8 cellular contexts compared by ENCODE assay signal in the genomic region with DNA sequence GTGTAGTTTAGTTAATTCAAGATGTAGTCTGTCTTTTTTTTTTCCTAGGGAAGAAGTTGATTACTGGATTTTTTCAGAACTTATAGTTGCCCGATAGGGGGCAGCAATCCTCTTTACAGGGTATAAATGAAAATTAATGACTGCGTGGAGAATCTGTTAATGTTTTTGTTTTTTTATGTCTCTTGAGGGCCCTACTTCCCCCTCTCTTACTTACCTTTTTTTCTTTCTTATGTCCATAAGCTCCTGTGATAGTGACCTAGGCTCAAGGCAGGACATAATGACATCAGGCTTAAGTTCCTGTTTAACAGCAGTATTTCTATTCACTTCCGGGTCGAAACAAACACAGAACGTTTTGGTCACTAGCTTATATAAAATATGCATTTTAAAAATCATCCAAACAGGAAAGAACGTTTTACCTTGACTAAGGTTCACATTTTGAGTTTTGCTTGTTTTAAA. TPM values are rescaled to one million over a fixed set of nuclear protein-coding genes. Genes with fewer than 3 reads are reported as not detected.
A peak's percentile ranks its signal among the peaks of the same experiment; 100 is the strongest.
DNase-seq lines count a peak whose midpoint lies in the region; ATAC-seq, FAIRE-seq and TF ChIP-seq lines count a peak whose summit lies in the region.

No MANE protein-coding gene starts in this region.

- no peak for TF ChIP-seq POLR2A in heart left ventricle (IDR thresholded peaks at IDR 0.05)

- intact Hi-C loops in heart left ventricle (cut with DNase I) (loop anchor here in 4 of 10 donors (2.0 to 10.0 kb wide), 3 partner anchors 440 to 498 kb away; no protein-coding TSS in a partner anchor), Right ventricle myocardium inferior (cut with DNase I) (loop anchor here (5.0 kb wide), 1 partner anchor 493 kb away; no protein-coding TSS in a partner anchor), pancreas (cut with DNase I) (no loop called here)

- no peak for DNase-seq in heart left ventricle
- DNase-seq in Right ventricle myocardium inferior (ENCODE audit: missing footprints) = no peak
- peak; percentile 33 for DNase-seq in NCI-H1436 (lab: John Stamatoyannopoulos, UW)
- peak; percentile 8 to 12 for DNase-seq in activated CD4-positive, alpha-beta T cell treated with anti-CD3 and anti-CD28 coated beads, Interleukin-2, amount 50 U/mL, for 4 hours
- peak; percentile 69 for DNase-seq in fibroblast of mammary gland (ENCODE audit: low read depth)
- no peak for DNase-seq in pancreas
- DNase-seq in mesenteric fat pad (ENCODE audit: low spot score) = no peak

- H3K27ac ChIP-seq in heart left ventricle (peak overlapping the region in 2 of 12 donors; percentile 33 to 45), pancreas (peak overlapping the region in 1 of 4 donors; percentile 19)

- TF ChIP-seq CTCF in heart left ventricle (IDR thresholded peaks at IDR 0.05) = peak; percentile 60 to 78 (median 70)
- peak; percentile 71 for TF ChIP-seq CTCF in fibroblast of mammary gland (conservative IDR thresholded peaks at IDR 0.05; ENCODE audit: control insufficient read depth, insufficient read depth, low read depth, low read length)
- peak; percentile 31 to 70 (median 52) for TF ChIP-seq CTCF in pancreas (IDR thresholded peaks at IDR 0.05)

- H3K9me3 ChIP-seq in heart left ventricle = no peaks in the 10 kb centered on the region
- no peaks in the 10 kb centered on the region for H3K9me3 ChIP-seq in pancreas

- H3K4me3 ChIP-seq in heart left ventricle (peak overlapping the region in 5 of 12 donors; percentile 11 to 35 (median 14)), fibroblast of mammary gland (ENCODE audit: control insufficient read depth, low read depth, low read length) (no peak overlapping the region), pancreas (peak overlapping the region in 2 of 4 donors; percentile 20 to 24)

- peaks cover 0 to 82% (median 73%) of the 10 kb centered on the region in 9 donors for H3K36me3 ChIP-seq in heart left ventricle
- H3K36me3 ChIP-seq in pancreas = peaks cover 0 to 19% (median 18%) of the 10 kb centered on the region in 3 donors

- 32 to 36% (median 35%) methylated on average over 6 of the region's 6 CpGs for WGBS in heart left ventricle, 4 donors
- WGBS in pancreas, 2 donors = 14 to 25% methylated on average over 6 of the region's 6 CpGs

- no peaks in the 10 kb centered on the region for H3K27me3 ChIP-seq in heart left ventricle
- H3K27me3 ChIP-seq in pancreas = no peaks in the 10 kb centered on the region

- peak; percentile 66 for FAIRE-seq in pancreas (lab: Jason Lieb, UNC)

- H3K4me1 ChIP-seq in heart left ventricle (peaks cover 0 to 21% (median 10%) of the 10 kb centered on the region in 12 donors), pancreas (no peaks in the 10 kb centered on the region)

- peak in 2 of 4 donors; percentile 22 to 34 for ATAC-seq in heart left ventricle
- ATAC-seq in Right ventricle myocardium inferior = no peak
- ATAC-seq in pancreas = peak; percentile 71 to 86 (median 78)
- ATAC-seq in GM19023 (IDR thresholded peaks at IDR 0.05; ENCODE audit: unreplicated experiment) = no peak

RNA-seq across cellular contexts. Expression of a gene that starts 18.8 kb away (rescaled TPM):
- total RNA-seq in heart left ventricle (10 to 100 TPM; 40.6 to 62.0 (median 52.7) TPM), Right ventricle myocardium inferior (48.6 TPM), pancreas (10 to 100 TPM; 13.5 to 26.5 (median 21.1) TPM), mesenteric fat pad (62.5 TPM)
- polyA plus RNA-seq in heart left ventricle (10 to 100 TPM; 21.9 to 66.3 TPM), pancreas (10 to 100 TPM; 12.2 to 23.7 TPM)

RNA-seq across cellular contexts. Expression of a gene that starts 19.1 kb away (rescaled TPM):
- total RNA-seq in heart left ventricle = 10 to 100 TPM in 4 of 9 donors, 1 to 10 TPM in 5; 5.0 to 23.3 (median 8.9) TPM
- 10 to 100 TPM in 1 of 2 donors, 1 to 10 TPM in 1; 9.2 to 20.2 TPM for polyA plus RNA-seq in heart left ventricle
- total RNA-seq in Right ventricle myocardium inferior = 10.1 TPM
- 10 to 100 TPM in 5 of 6 donors, 1 to 10 TPM in 1; 9.1 to 20.0 (median 18.1) TPM for total RNA-seq in pancreas
- 10 to 100 TPM; 15.1 to 20.0 TPM for polyA plus RNA-seq in pancreas
- total RNA-seq in mesenteric fat pad = 52.2 TPM

Comparison
In these comparisons a context has a peak if more than half of its experiments do, and no peak if none do; other contexts are left out.
1. ATAC-seq: peak in pancreas (4 of 4); none in Right ventricle myocardium inferior (single experiment) and GM19023 (single experiment).
2. DNase-seq: peak in NCI-H1436 (single experiment), activated CD4-positive, alpha-beta T cell treated with anti-CD3 and anti-CD28 coated beads, Interleukin-2, amount 50 U/mL, for 4 hours (2 of 2) and fibroblast of mammary gland (single experiment); none in heart left ventricle (0 of 5), Right ventricle myocardium inferior (single experiment), pancreas (0 of 6) and mesenteric fat pad (single experiment).
3. Peak in every context shown above with its lines, with median percentiles within 50 percentile points of each other: CTCF ChIP-seq.